25 cellular contexts compared by ENCODE assay signal in genomic region chr22:47810505-47811500, GRCh38.
"Had no signal": no experiment of that assay in that cellular context is flagged by ENCODE, and none has a peak within 500 bp of the region (broad histone marks: within the 10 kb centered on the region; RNA-seq: fewer than 3 reads in every experiment).

No MANE protein-coding gene starts in this region.

- H3K27ac Mint-ChIP-seq: activated B cell treated with CpG ODN at 0.5 μM for 24 hours; activated CD8-positive, alpha-beta T cell treated with anti-CD3 and anti-CD28 coated beads, Interleukin-2, amount 10 ng/mL, durations not matched to agents 7 days and 5 days; activated naive CD4-positive, alpha-beta T cell treated with anti-CD3 and anti-CD28 coated beads, Interleukin-2, amount 50 U/mL, for 24 hours; activated naive CD8-positive, alpha-beta T cell treated with anti-CD3 and anti-CD28 coated beads, Interleukin-2, amount 50 U/mL, for 24 hours; activated T-cell treated with anti-CD3 and anti-CD28 coated beads, Interleukin-2, amount 50 U/mL, for 24 hours; activated T-helper 17 cell treated with anti-CD3 and anti-CD28 coated beads, Interleukin-2, amount 50 U/mL, for 72 hours; dendritic cell treated with granulocyte-macrophage colony-stimulating factor and Interleukin-4, amounts not matched to agents 40 ng/mL and 50 ng/mL, for 4 days; memory B cell; stimulated activated naive B cell treated with anti-CD40 and anti-IgM and Interleukin-4, amounts not matched to agents 10 μg/mL and 1 μg/mL and 100 μg/mL, for 72 hours; T-helper 2 cell treated with Interferon-gamma antibody and Interleukin-4, amounts not matched to agents 5 μg/mL and 100 μg/mL, for 36 hours had no signal

- H3K9me3 Mint-ChIP-seq: activated B cell treated with CpG ODN at 0.5 μM for 24 hours; activated naive CD4-positive, alpha-beta T cell treated with anti-CD3 and anti-CD28 coated beads, Interleukin-2, amount 50 U/mL, for 24 hours; activated T-cell treated with anti-CD3 and anti-CD28 coated beads, Interleukin-2, amount 50 U/mL, for 24 hours; activated T-helper 17 cell treated with anti-CD3 and anti-CD28 coated beads, Interleukin-2, amount 50 U/mL, for 72 hours had no signal

- ATAC-seq: activated CD8-positive, alpha-beta T cell treated with anti-CD3 and anti-CD28 coated beads, Interleukin-2, amount 10 ng/mL, durations not matched to agents 7 days and 5 days; activated naive CD8-positive, alpha-beta T cell treated with anti-CD3 and anti-CD28 coated beads, Interleukin-2, amount 50 U/mL, for 24 hours; activated T-helper 17 cell treated with anti-CD3 and anti-CD28 coated beads, Interleukin-2, amount 50 U/mL, for 72 hours; naive thymus-derived CD4-positive, alpha-beta T cell; stimulated activated naive B cell treated with anti-CD40 and anti-IgM and Interleukin-4, amounts not matched to agents 10 μg/mL and 1 μg/mL and 100 μg/mL, for 72 hours had no signal

- H3K4me1 ChIP-seq: neural progenitor cell, stomach, thyroid gland had no signal

- H3K36me3 ChIP-seq: neural progenitor cell, stomach, thyroid gland had no signal

- H3K27me3 ChIP-seq: hepatocyte, neural progenitor cell, thyroid gland had no signal

- H3K4me3 Mint-ChIP-seq: activated B cell treated with CpG ODN at 0.5 μM for 24 hours; activated CD8-positive, alpha-beta T cell treated with anti-CD3 and anti-CD28 coated beads, Interleukin-2, amount 10 ng/mL, durations not matched to agents 7 days and 5 days; activated naive CD4-positive, alpha-beta T cell treated with anti-CD3 and anti-CD28 coated beads, Interleukin-2, amount 50 U/mL, for 24 hours; activated naive CD8-positive, alpha-beta T cell treated with anti-CD3 and anti-CD28 coated beads, Interleukin-2, amount 50 U/mL, for 24 hours; activated T-cell treated with anti-CD3 and anti-CD28 coated beads, Interleukin-2, amount 50 U/mL, for 24 hours; activated T-helper 17 cell treated with anti-CD3 and anti-CD28 coated beads, Interleukin-2, amount 50 U/mL, for 72 hours; dendritic cell treated with granulocyte-macrophage colony-stimulating factor and Interleukin-4, amounts not matched to agents 40 ng/mL and 50 ng/mL, for 4 days; memory B cell; stimulated activated naive B cell treated with anti-CD40 and anti-IgM and Interleukin-4, amounts not matched to agents 10 μg/mL and 1 μg/mL and 100 μg/mL, for 72 hours; T-helper 2 cell treated with Interferon-gamma antibody and Interleukin-4, amounts not matched to agents 5 μg/mL and 100 μg/mL, for 36 hours had no signal

- H3K4me1 Mint-ChIP-seq: activated B cell treated with CpG ODN at 0.5 μM for 24 hours; activated naive CD4-positive, alpha-beta T cell treated with anti-CD3 and anti-CD28 coated beads, Interleukin-2, amount 50 U/mL, for 24 hours; activated naive CD8-positive, alpha-beta T cell treated with anti-CD3 and anti-CD28 coated beads, Interleukin-2, amount 50 U/mL, for 24 hours; activated T-helper 17 cell treated with anti-CD3 and anti-CD28 coated beads, Interleukin-2, amount 50 U/mL, for 72 hours; naive thymus-derived CD4-positive, alpha-beta T cell; stimulated activated naive B cell treated with anti-CD40 and anti-IgM and Interleukin-4, amounts not matched to agents 10 μg/mL and 1 μg/mL and 100 μg/mL, for 72 hours had no signal

- H3K4me3 ChIP-seq: hepatocyte, neural progenitor cell, smooth muscle cell, stomach, thyroid gland had no signal

- H3K9me3 ChIP-seq: thyroid gland had no signal

- DNase-seq: activated B cell treated with CpG ODN at 0.5 μM for 24 hours; activated CD8-positive, alpha-beta T cell treated with anti-CD3 and anti-CD28 coated beads, Interleukin-2, amount 10 ng/mL, durations not matched to agents 7 days and 5 days; activated naive CD8-positive, alpha-beta T cell treated with anti-CD3 and anti-CD28 coated beads, Interleukin-2, amount 50 U/mL, for 24 hours; activated T-cell treated with anti-CD3 and anti-CD28 coated beads, Interleukin-2, amount 50 U/mL, for 24 hours; amygdala; central memory CD4-positive, alpha-beta T cell; effector CD8-positive, alpha-beta T cell; glutamatergic neuron; kidney; midbrain; naive thymus-derived CD4-positive, alpha-beta T cell; stimulated activated CD4-positive, alpha-beta T cell treated with anti-CD3 and anti-CD28 coated beads, Interleukin-1b, Interleukin-23, amount 100 ng/mL, for 48 hours; stimulated activated CD4-positive, alpha-beta T cell treated with anti-CD3 and anti-CD28 coated beads, Interleukin-4, amount 100 ng/mL, for 4 hours; stimulated activated naive B cell treated with anti-CD40 and anti-IgM and Interleukin-4, amounts not matched to agents 10 μg/mL and 1 μg/mL and 100 μg/mL, for 72 hours; stomach; T-helper 1 cell; thyroid gland had no signal

- H3K27ac ChIP-seq: hepatocyte, neural progenitor cell, stomach, thyroid gland had no signal

- H3K36me3 Mint-ChIP-seq: activated naive CD4-positive, alpha-beta T cell treated with anti-CD3 and anti-CD28 coated beads, Interleukin-2, amount 50 U/mL, for 24 hours; memory B cell; naive thymus-derived CD4-positive, alpha-beta T cell; stimulated activated naive B cell treated with anti-CD40 and anti-IgM and Interleukin-4, amounts not matched to agents 10 μg/mL and 1 μg/mL and 100 μg/mL, for 72 hours had no signal
